Comparison of ENCODE assay signal across 18 cellular contexts in the genomic region with DNA sequence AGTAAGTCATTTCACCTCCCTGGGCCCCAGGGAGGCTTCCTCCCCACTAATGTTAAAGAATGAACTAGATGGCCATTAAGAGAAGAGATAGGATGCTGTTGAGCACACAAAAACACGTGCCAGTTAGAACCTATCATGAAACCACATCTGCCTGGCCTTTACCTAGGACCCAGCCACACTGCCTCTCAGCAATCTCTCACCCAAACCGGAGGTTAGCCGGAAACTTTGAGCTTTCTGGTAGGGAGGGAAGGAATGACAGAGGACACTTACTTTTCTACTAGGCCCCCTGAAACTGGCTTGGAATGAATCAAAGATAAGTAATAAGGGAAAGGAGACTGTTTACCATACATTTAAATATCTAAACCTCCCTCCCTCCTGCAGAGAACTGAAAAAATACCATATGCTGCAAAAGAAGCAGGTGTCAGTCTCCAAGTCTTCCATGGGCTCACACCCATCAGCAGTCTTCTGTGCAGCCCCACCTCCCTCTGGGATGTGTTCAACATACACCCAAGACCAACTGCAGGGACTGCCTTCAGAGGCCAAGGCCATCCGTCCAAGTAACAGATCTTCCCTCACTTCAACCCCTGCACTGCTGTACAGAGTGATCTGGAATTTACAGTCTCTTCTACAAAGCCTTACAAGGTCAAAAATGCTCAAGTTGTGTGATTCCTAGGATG. TPM values are rescaled to one million over a fixed set of nuclear protein-coding genes. Genes with fewer than 3 reads are reported as not detected.
DNase-seq lines count a peak whose midpoint lies in the region; ATAC-seq and TF ChIP-seq lines count a peak whose summit lies in the region.
"Had no signal": no experiment of that assay in that cellular context is flagged by ENCODE, and none has a peak within 500 bp of the region (broad histone marks: within the 10 kb centered on the region; RNA-seq: fewer than 3 reads in every experiment).

No MANE protein-coding gene starts in this region.

- H3K27me3 ChIP-seq in BLaER1 treated with 17β-estradiol and CSF1 and Interleukin-3, amounts not matched to agents 10 nM and 100 nM: no peaks in the 10 kb centered on the region
- H3K27me3 ChIP-seq in body of pancreas (no peaks in the 10 kb centered on the region), right atrium auricular region (no peaks in the 10 kb centered on the region), prostate gland (replicated peaks; ENCODE audit: insufficient read depth) (no peaks in the 10 kb centered on the region)

- no peaks in the 10 kb centered on the region for H3K36me3 ChIP-seq in BLaER1 treated with 17β-estradiol and CSF1 and Interleukin-3, amounts not matched to agents 10 nM and 100 nM
- H3K36me3 ChIP-seq in body of pancreas (replicated peaks in 1 of 2; ENCODE audit: insufficient read depth in 1 of 2, low read depth in 2 of 2) (no peaks in the 10 kb centered on the region), right atrium auricular region (no peaks in the 10 kb centered on the region), prostate gland (no peaks in the 10 kb centered on the region)

- H3K4me2 ChIP-seq in BLaER1 treated with 17β-estradiol and CSF1 and Interleukin-3, amounts not matched to agents 10 nM and 100 nM: peak overlapping the region in 9 of 11 experiments; percentile 45 to 80 (median 63); a peak in 14 of 22 replicates

- no peaks in the 10 kb centered on the region; a peak in 1 of 22 replicates for H3K9me3 ChIP-seq in BLaER1 treated with 17β-estradiol and CSF1 and Interleukin-3, amounts not matched to agents 10 nM and 100 nM (replicated peaks in 1 of 11)
- H3K9me3 ChIP-seq in body of pancreas (no peaks in the 10 kb centered on the region), right atrium auricular region (no peaks in the 10 kb centered on the region), prostate gland (no peaks in the 10 kb centered on the region)

- TF ChIP-seq CTCF in body of pancreas (IDR thresholded peaks at IDR 0.05) (no peak), right atrium auricular region (IDR thresholded peaks at IDR 0.05) (no peak), prostate gland (IDR thresholded peaks at IDR 0.05) (no peak)

- DNase-seq in body of pancreas (no peak), right atrium auricular region (ENCODE audit: low spot score) (no peak), prostate gland (ENCODE audit: low spot score) (no peak), HuH-7.5 (ENCODE audit: low spot score) (no peak), NCI-H2107 treated with DMSO at 0.1 percent for 48 hours (lab: John Stamatoyannopoulos, UW; ENCODE audit: unreplicated experiment) (no peak), amygdala (lab: John Stamatoyannopoulos, UW) (no peak), SKM-1 treated with dmso at 0.1 percent for 144 hours (lab: John Stamatoyannopoulos, UW; ENCODE audit: unreplicated experiment) (no peak)
- DNase-seq: activated CD8-positive, alpha-beta memory T cell treated with anti-CD3 and anti-CD28 coated beads, Interleukin-2, amount 10 ng/mL, durations not matched to agents 7 days and 5 days; activated effector memory CD4-positive, alpha-beta T cell treated with anti-CD3 and anti-CD28 coated beads, Interleukin-2, amount 50 U/mL, for 16 hours; CD8-positive, alpha-beta T cell; EL; H7; immature natural killer cell; IMR-90; NCI-H1092 treated with DMSO at 0.1 percent for 48 hours; NCI-H226; stimulated activated CD4-positive, alpha-beta T cell treated with anti-CD3 and anti-CD28 coated beads, Interleukin-15, amount 100 ng/mL, for 24 hours had no signal

- no peak overlapping the region for H3K4me3 ChIP-seq in BLaER1 treated with 17β-estradiol and CSF1 and Interleukin-3, amounts not matched to agents 10 nM and 100 nM
- no peak overlapping the region for H3K4me3 ChIP-seq in body of pancreas
- H3K4me3 ChIP-seq in right atrium auricular region: peak overlapping the region in 1 of 2 donors; percentile 1
- no peak overlapping the region for H3K4me3 ChIP-seq in prostate gland

- peak; percentile 5 for ATAC-seq in body of pancreas
- ATAC-seq: activated CD8-positive, alpha-beta memory T cell treated with anti-CD3 and anti-CD28 coated beads, Interleukin-2, amount 10 ng/mL, durations not matched to agents 7 days and 5 days; CD8-positive, alpha-beta T cell had no signal

- no peak overlapping the region for H3K9ac ChIP-seq in BLaER1 treated with 17β-estradiol and CSF1 and Interleukin-3, amounts not matched to agents 10 nM and 100 nM

- TF ChIP-seq POLR2A in body of pancreas (IDR thresholded peaks at IDR 0.05) (no peak), prostate gland (IDR thresholded peaks at IDR 0.05) (no peak)

- no peaks in the 10 kb centered on the region for H4K20me1 ChIP-seq in BLaER1 treated with 17β-estradiol and CSF1 and Interleukin-3, amounts not matched to agents 10 nM and 100 nM

- 60 to 74% methylated on average over 4 of the region's 4 CpGs for WGBS in body of pancreas, 2 donors
- 69% methylated on average over 4 of the region's 4 CpGs for WGBS in prostate gland

- 0 out of 22 replicates have a peak overlapping the region, but pooled peaks of 2 of the 11 experiments have one; percentile 2 to 10 for H3K27ac ChIP-seq in BLaER1 treated with 17β-estradiol and CSF1 and Interleukin-3, amounts not matched to agents 10 nM and 100 nM
- H3K27ac ChIP-seq in body of pancreas: peak overlapping the region; percentile 41 to 88 (median 68)
- H3K27ac ChIP-seq in right atrium auricular region: peak overlapping the region; percentile 79 to 92
- H3K27ac ChIP-seq in prostate gland: peak overlapping the region; percentile 41 to 56

- peaks cover 12 to 46% (median 30%) of the 10 kb centered on the region in 10 experiments for H3K4me1 ChIP-seq in BLaER1 treated with 17β-estradiol and CSF1 and Interleukin-3, amounts not matched to agents 10 nM and 100 nM
- H3K4me1 ChIP-seq in body of pancreas (peaks cover 61% of the 10 kb centered on the region), right atrium auricular region (peaks cover 0 to 91% of the 10 kb centered on the region in 2 donors), prostate gland (replicated peaks) (no peaks in the 10 kb centered on the region)

- intact Hi-C loops in body of pancreas (cut with DNase I) (no loop called here), prostate gland (cut with DNase I) (loop anchor here (5.0 kb wide), 1 partner anchor 66 kb away; no protein-coding TSS in a partner anchor)

RNA-seq across cellular contexts. Expression of a gene that starts 42.6 kb away (rescaled TPM):
- total RNA-seq in body of pancreas: 10 to 100 TPM; 56.8 to 79.1 TPM
- 100 to 1,000 TPM; 742 to 815 TPM for total RNA-seq in right atrium auricular region
- total RNA-seq in prostate gland: 100 to 1,000 TPM in 1 of 2 donors, 10 to 100 TPM in 1; 84.6 to 189 TPM
